Comparison of ENCODE assay signal across 1 cellular context in genomic region chr5:171387255-171387969, GRCh38.
TF ChIP-seq lines count a peak whose summit lies in the region.

Gene NPM1 (plus strand): TSS chr5:171387849. CDS start chr5:171387949, 100 bp downstream.

TF ChIP-seq in HepG2, 621 proteins besides CTCF, POLR2A, EP300 and RAD21 (continued from another document):
- TF ChIP-seq TFE3 (CRISPR knock-in tag; IDR thresholded peaks at IDR 0.05): peak; percentile 35; the same call in 1 of the 2 replicates
- TF ChIP-seq AKAP8 (CRISPR knock-in tag; IDR thresholded peaks at IDR 0.05): no peak
- no peak for TF ChIP-seq ZNF792 (CRISPR knock-in tag; IDR thresholded peaks at IDR 0.05)
- no peak for TF ChIP-seq HNF4G (IDR thresholded peaks at IDR 0.05; ENCODE audit: borderline replicate concordance, low read depth, low read length)
- peak; percentile 32; the same call in 1 of the 2 replicates for TF ChIP-seq HNF4G (CRISPR knock-in tag; IDR thresholded peaks at IDR 0.05; ENCODE audit: borderline replicate concordance, low read depth)
- TF ChIP-seq KIAA2018 (CRISPR knock-in tag; IDR thresholded peaks at IDR 0.05; ENCODE audit: borderline replicate concordance): no peak
- TF ChIP-seq ZNF691 (CRISPR knock-in tag; IDR thresholded peaks at IDR 0.05; ENCODE audit: borderline replicate concordance, low read depth): no peak
- TF ChIP-seq E2F2 (CRISPR knock-in tag; IDR thresholded peaks at IDR 0.05; ENCODE audit: borderline replicate concordance): peak; percentile 86; the same call in 1 of the 2 replicates
- TF ChIP-seq SMARCC2 (IDR thresholded peaks at IDR 0.05): no peak
- peak; percentile 92 for TF ChIP-seq MEIS2 (CRISPR knock-in tag; IDR thresholded peaks at IDR 0.05)
- TF ChIP-seq REL (CRISPR knock-in tag; conservative IDR thresholded peaks at IDR 0.05): no peak; the same call in 1 of the 2 replicates
- TF ChIP-seq HOXA3 (CRISPR knock-in tag; IDR thresholded peaks at IDR 0.05): peak; percentile 97
- TF ChIP-seq ZNF589 (CRISPR knock-in tag; conservative IDR thresholded peaks at IDR 0.05): 0 out of 2 replicates have a peak, but pooled peaks have one; percentile 47
- no peak for TF ChIP-seq MIER2 (CRISPR knock-in tag; IDR thresholded peaks at IDR 0.05)
- TF ChIP-seq CREBL2 (CRISPR knock-in tag; IDR thresholded peaks at IDR 0.05; ENCODE audit: borderline replicate concordance): peak; percentile 60; the same call in 1 of the 2 replicates
- TF ChIP-seq ZNF773 (CRISPR knock-in tag; IDR thresholded peaks at IDR 0.05; ENCODE audit: borderline replicate concordance): no peak
- TF ChIP-seq NFIC (IDR thresholded peaks at IDR 0.05; ENCODE audit: low read length): no peak
- TF ChIP-seq ZNF30 (CRISPR knock-in tag; IDR thresholded peaks at IDR 0.05): no peak
- TF ChIP-seq DMAP1 (CRISPR knock-in tag; IDR thresholded peaks at IDR 0.05): peak; percentile 91
- TF ChIP-seq CENPBD1 (CRISPR knock-in tag; IDR thresholded peaks at IDR 0.05; ENCODE audit: borderline replicate concordance, low read depth): no peak
- TF ChIP-seq SMAD9 (CRISPR knock-in tag; IDR thresholded peaks at IDR 0.05): peak; percentile 80; the same call in 1 of the 2 replicates
- no peak for TF ChIP-seq HNRNPL (IDR thresholded peaks at IDR 0.05; ENCODE audit: low read depth, low read length)
- peak; percentile 35 for TF ChIP-seq HNRNPK (IDR thresholded peaks at IDR 0.05; ENCODE audit: low read depth, low read length, poor library complexity, severe bottlenecking)
- TF ChIP-seq ZNF281 (CRISPR knock-in tag; IDR thresholded peaks at IDR 0.05; ENCODE audit: borderline replicate concordance): peak; percentile 49; the same call in 1 of the 2 replicates
- no peak for TF ChIP-seq SNAPC4 (CRISPR knock-in tag; IDR thresholded peaks at IDR 0.05)
- TF ChIP-seq ZBTB25 (CRISPR knock-in tag; IDR thresholded peaks at IDR 0.05): no peak
- peak; percentile 75 for TF ChIP-seq ARNT2 (CRISPR knock-in tag; IDR thresholded peaks at IDR 0.05; ENCODE audit: low read depth)
TF ChIP-seq in HepG2: peak in this region for 260.
